Comparison of ENCODE assay signal across 1 cellular context in the genomic region with DNA sequence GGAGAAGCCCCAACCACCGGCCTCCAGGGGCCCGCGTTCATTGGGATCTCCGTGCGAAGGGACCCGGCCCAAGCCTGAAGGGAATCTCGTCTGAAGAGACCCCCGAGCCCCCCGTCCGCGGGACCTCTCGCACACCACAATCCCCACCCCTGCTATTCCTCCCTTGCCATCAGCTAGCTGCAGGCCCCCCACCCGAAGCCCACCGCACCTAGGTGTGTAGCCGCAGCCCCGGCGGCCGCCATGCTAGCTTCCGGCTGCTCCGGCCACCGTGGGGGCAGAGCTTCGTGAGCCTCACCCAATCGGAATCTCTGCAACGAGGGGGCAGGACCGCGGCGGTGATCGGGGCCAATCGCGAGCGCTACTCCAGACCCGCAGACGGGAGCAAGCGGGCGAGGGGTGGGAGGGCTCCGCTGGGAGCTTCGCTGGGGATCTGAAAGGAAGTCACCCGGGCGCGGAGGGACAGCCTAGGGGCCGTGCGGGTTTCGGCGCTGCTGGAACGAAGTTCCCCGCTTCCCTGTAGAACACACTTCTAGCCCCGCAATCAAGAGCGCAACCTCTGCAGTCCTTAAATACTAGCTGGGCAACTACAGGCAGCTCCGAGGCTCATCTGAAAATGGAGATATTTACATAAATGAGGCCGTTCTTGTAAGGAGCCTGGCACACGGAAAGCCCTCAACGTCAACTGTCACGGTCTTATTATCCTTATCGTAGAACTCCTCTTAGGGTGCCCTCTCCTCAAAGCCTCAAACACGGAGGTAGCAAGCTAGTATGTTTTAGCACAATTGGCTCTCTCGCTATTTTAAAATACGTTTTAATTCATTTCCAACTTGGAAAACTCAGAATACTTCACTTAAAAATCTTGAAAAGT.
TF ChIP-seq lines count a peak whose summit lies in the region.

Gene PIGS (minus strand): TSS at position 270 of the 868 bp plus-strand sequence. CDS start 28 bp downstream, at position 242.

TF ChIP-seq in K562, 482 proteins besides CTCF, POLR2A, EP300 and RAD21 (continued from another document and continues in another):
- TF ChIP-seq, protein P1, sequence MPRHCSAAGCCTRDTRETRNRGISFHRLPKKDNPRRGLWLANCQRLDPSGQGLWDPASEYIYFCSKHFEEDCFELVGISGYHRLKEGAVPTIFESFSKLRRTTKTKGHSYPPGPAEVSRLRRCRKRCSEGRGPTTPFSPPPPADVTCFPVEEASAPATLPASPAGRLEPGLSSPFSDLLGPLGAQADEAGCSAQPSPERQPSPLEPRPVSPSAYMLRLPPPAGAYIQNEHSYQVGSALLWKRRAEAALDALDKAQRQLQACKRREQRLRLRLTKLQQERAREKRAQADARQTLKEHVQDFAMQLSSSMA (CRISPR knock-in tag; IDR thresholded peaks at IDR 0.05) = no peak
- TF ChIP-seq TFAM (CRISPR knock-in tag; conservative IDR thresholded peaks at IDR 0.05) (no peak), BRD9 (IDR thresholded peaks at IDR 0.05; ENCODE audit: low read depth, partially characterized antibody) (no peak), ZBTB11 (CRISPR knock-in tag; IDR thresholded peaks at IDR 0.05) (peak; percentile 80 to 98 (median 85); a peak in 5 of 6 replicates), MAFF (IDR thresholded peaks at IDR 0.05; ENCODE audit: low read length) (no peak), SMAD1 (IDR thresholded peaks at IDR 0.05; ENCODE audit: low read depth, low read length, partially characterized antibody) (no peak), SOX6 (IDR thresholded peaks at IDR 0.05) (peak; percentile 22; the same call in 1 of the 2 replicates), ZNF174 (CRISPR knock-in tag; IDR thresholded peaks at IDR 0.05) (no peak), ZNF3 (CRISPR knock-in tag; IDR thresholded peaks at IDR 0.05) (no peak), ZNF707 (CRISPR knock-in tag; conservative IDR thresholded peaks at IDR 0.05) (no peak), RBM25 (IDR thresholded peaks at IDR 0.05; ENCODE audit: low read depth, low read length, severe bottlenecking) (peak; percentile 86), PHB2 (IDR thresholded peaks at IDR 0.05; ENCODE audit: low read depth) (no peak), DPF2 (IDR thresholded peaks at IDR 0.05) (peak; percentile 6; the same call in 1 of the 2 replicates), ZNF311 (CRISPR knock-in tag; IDR thresholded peaks at IDR 0.05) (no peak), NFIC (IDR thresholded peaks at IDR 0.05) (no peak; the same call in 1 of the 2 replicates), RHOXF2B (CRISPR knock-in tag; conservative IDR thresholded peaks at IDR 0.05) (no peak), DDX20 (tag; IDR thresholded peaks at IDR 0.05; ENCODE audit: low read depth) (no peak), ZNF280A (IDR thresholded peaks at IDR 0.05; ENCODE audit: low read depth, partially characterized antibody) (no peak), FUS (optimal IDR thresholded peaks at IDR 0.05; ENCODE audit: low read depth, low read length) (no peak), SRSF3 (IDR thresholded peaks at IDR 0.05; ENCODE audit: insufficient read depth, low read length) (no peak), MEF2A (IDR thresholded peaks at IDR 0.05; ENCODE audit: control insufficient read depth, low read depth, low read length) (no peak), HMG20A (CRISPR knock-in tag; conservative IDR thresholded peaks at IDR 0.05) (no peak), PCBP1 (IDR thresholded peaks at IDR 0.05; ENCODE audit: low read depth, low read length, poor library complexity, severe bottlenecking) (no peak), HNRNPUL1 (IDR thresholded peaks at IDR 0.05; ENCODE audit: low read length) (no peak), CHD2 (IDR thresholded peaks at IDR 0.05; ENCODE audit: low read depth, low read length) (no peak), KLF16 (IDR thresholded peaks at IDR 0.05) (no peak), HOXB6 (CRISPR knock-in tag; IDR thresholded peaks at IDR 0.05; ENCODE audit: borderline replicate concordance) (no peak), TEAD4 (IDR thresholded peaks at IDR 0.05; ENCODE audit: low read length) (no peak), TEAD4 (CRISPR knock-in tag; IDR thresholded peaks at IDR 0.05; ENCODE audit: borderline replicate concordance) (no peak), ZNF785 (CRISPR knock-in tag; IDR thresholded peaks at IDR 0.05) (no peak), CCNT2 (IDR thresholded peaks at IDR 0.05; ENCODE audit: borderline replicate concordance, extremely low read depth, insufficient read length, low read depth, low read length) (peak; percentile 62), ZNF408 (CRISPR knock-in tag; IDR thresholded peaks at IDR 0.05; ENCODE audit: low read depth) (no peak), ZNF75A (CRISPR knock-in tag; IDR thresholded peaks at IDR 0.05) (no peak), MYNN (IDR thresholded peaks at IDR 0.05) (0 out of 2 replicates have a peak, but pooled peaks have one; percentile 44), MYNN (CRISPR knock-in tag; IDR thresholded peaks at IDR 0.05) (no peak)
- TF ChIP-seq, protein P2, sequence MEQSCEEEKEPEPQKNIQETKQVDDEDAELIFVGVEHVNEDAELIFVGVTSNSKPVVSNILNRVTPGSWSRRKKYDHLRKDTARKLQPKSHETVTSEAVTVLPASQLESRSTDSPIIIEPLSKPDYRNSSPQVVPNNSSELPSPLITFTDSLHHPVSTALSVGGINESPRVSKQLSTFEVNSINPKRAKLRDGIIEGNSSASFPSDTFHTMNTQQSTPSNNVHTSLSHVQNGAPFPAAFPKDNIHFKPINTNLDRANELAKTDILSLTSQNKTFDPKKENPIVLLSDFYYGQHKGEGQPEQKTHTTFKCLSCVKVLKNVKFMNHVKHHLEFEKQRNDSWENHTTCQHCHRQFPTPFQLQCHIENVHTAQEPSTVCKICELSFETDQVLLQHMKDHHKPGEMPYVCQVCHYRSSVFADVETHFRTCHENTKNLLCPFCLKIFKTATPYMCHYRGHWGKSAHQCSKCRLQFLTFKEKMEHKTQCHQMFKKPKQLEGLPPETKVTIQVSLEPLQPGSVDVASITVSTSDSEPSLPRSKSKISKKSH (CRISPR knock-in tag; IDR thresholded peaks at IDR 0.05) = no peak
- TF ChIP-seq, protein P3, sequence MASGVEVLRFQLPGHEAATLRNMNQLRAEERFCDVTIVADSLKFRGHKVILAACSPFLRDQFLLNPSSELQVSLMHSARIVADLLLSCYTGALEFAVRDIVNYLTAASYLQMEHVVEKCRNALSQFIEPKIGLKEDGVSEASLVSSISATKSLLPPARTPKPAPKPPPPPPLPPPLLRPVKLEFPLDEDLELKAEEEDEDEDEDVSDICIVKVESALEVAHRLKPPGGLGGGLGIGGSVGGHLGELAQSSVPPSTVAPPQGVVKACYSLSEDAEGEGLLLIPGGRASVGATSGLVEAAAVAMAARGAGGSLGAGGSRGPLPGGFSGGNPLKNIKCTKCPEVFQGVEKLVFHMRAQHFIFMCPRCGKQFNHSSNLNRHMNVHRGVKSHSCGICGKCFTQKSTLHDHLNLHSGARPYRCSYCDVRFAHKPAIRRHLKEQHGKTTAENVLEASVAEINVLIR (CRISPR knock-in tag; IDR thresholded peaks at IDR 0.05) = no peak
- TF ChIP-seq, protein P4, sequence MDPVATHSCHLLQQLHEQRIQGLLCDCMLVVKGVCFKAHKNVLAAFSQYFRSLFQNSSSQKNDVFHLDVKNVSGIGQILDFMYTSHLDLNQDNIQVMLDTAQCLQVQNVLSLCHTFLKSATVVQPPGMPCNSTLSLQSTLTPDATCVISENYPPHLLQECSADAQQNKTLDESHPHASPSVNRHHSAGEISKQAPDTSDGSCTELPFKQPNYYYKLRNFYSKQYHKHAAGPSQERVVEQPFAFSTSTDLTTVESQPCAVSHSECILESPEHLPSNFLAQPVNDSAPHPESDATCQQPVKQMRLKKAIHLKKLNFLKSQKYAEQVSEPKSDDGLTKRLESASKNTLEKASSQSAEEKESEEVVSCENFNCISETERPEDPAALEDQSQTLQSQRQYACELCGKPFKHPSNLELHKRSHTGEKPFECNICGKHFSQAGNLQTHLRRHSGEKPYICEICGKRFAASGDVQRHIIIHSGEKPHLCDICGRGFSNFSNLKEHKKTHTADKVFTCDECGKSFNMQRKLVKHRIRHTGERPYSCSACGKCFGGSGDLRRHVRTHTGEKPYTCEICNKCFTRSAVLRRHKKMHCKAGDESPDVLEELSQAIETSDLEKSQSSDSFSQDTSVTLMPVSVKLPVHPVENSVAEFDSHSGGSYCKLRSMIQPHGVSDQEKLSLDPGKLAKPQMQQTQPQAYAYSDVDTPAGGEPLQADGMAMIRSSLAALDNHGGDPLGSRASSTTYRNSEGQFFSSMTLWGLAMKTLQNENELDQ (CRISPR knock-in tag; IDR thresholded peaks at IDR 0.05; ENCODE audit: borderline replicate concordance) = no peak
- TF ChIP-seq, protein P5, sequence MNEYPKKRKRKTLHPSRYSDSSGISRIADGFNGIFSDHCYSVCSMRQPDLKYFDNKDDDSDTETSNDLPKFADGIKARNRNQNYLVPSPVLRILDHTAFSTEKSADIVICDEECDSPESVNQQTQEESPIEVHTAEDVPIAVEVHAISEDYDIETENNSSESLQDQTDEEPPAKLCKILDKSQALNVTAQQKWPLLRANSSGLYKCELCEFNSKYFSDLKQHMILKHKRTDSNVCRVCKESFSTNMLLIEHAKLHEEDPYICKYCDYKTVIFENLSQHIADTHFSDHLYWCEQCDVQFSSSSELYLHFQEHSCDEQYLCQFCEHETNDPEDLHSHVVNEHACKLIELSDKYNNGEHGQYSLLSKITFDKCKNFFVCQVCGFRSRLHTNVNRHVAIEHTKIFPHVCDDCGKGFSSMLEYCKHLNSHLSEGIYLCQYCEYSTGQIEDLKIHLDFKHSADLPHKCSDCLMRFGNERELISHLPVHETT (CRISPR knock-in tag; conservative IDR thresholded peaks at IDR 0.05 in 1 of 2, IDR thresholded peaks at IDR 0.05 in 1 of 2) = 0 out of 4 replicates have a peak, but pooled peaks of 1 of the 2 experiments have one; percentile 28
- TF ChIP-seq, protein P6, sequence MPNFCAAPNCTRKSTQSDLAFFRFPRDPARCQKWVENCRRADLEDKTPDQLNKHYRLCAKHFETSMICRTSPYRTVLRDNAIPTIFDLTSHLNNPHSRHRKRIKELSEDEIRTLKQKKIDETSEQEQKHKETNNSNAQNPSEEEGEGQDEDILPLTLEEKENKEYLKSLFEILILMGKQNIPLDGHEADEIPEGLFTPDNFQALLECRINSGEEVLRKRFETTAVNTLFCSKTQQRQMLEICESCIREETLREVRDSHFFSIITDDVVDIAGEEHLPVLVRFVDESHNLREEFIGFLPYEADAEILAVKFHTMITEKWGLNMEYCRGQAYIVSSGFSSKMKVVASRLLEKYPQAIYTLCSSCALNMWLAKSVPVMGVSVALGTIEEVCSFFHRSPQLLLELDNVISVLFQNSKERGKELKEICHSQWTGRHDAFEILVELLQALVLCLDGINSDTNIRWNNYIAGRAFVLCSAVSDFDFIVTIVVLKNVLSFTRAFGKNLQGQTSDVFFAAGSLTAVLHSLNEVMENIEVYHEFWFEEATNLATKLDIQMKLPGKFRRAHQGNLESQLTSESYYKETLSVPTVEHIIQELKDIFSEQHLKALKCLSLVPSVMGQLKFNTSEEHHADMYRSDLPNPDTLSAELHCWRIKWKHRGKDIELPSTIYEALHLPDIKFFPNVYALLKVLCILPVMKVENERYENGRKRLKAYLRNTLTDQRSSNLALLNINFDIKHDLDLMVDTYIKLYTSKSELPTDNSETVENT (CRISPR knock-in tag; IDR thresholded peaks at IDR 0.05) = no peak
